Comparison of ENCODE assay signal across 1 cellular context in the genomic region with DNA sequence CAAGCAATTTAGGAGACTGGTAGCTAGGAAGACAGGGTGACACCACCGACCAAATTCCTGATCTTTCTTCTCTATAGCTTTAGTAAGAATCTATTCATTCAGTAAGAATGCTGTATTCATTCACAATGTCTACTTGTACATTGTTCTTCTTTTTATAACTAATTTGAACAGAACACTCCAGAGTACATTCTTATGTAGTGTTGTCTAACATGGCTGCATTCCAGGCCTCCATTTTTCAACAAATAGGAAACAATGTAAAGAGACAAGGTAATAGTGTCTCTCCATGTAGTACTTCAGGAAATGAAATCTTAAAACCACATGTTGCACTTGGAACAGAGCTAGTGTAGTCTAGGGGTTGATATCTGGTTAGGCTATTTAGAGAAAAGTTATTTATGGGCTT.
TF ChIP-seq lines count a peak whose summit lies in the region.

No MANE protein-coding gene starts in this region.

TF ChIP-seq in SK-N-SH, 30 proteins besides CTCF, POLR2A, EP300 and RAD21 (continued from another document):
- TF ChIP-seq, protein P1, sequence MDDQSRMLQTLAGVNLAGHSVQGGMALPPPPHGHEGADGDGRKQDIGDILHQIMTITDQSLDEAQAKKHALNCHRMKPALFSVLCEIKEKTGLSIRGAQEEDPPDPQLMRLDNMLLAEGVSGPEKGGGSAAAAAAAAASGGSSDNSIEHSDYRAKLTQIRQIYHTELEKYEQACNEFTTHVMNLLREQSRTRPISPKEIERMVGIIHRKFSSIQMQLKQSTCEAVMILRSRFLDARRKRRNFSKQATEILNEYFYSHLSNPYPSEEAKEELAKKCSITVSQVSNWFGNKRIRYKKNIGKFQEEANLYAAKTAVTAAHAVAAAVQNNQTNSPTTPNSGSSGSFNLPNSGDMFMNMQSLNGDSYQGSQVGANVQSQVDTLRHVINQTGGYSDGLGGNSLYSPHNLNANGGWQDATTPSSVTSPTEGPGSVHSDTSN (IDR thresholded peaks at IDR 0.05) = peak; percentile 22
- TF ChIP-seq RFX5 (IDR thresholded peaks at IDR 0.05; ENCODE audit: low read length) (no peak), MXI1 (IDR thresholded peaks at IDR 0.05; ENCODE audit: low read depth, low read length) (no peak), EZH2phosphoT487 (IDR thresholded peaks at IDR 0.05; ENCODE audit: borderline replicate concordance, low read depth) (no peak), NRF1 (IDR thresholded peaks at IDR 0.05; ENCODE audit: low read depth, low read length) (no peak), NFIC (IDR thresholded peaks at IDR 0.05; ENCODE audit: borderline replicate concordance) (peak; percentile 45; the same call in 1 of the 2 replicates), TAF1 (IDR thresholded peaks at IDR 0.05; ENCODE audit: borderline replicate concordance, low read depth, low read length) (no peak), FOXJ3 (CRISPR knock-in tag; IDR thresholded peaks at IDR 0.05) (no peak), GATA2 (CRISPR knock-in tag; IDR thresholded peaks at IDR 0.05) (no peak), GABPA (IDR thresholded peaks at IDR 0.05; ENCODE audit: low read depth) (no peak), YY1 (IDR thresholded peaks at IDR 0.05; ENCODE audit: low read depth) (peak; percentile 62; the same call in 1 of the 2 replicates), CHD2 (IDR thresholded peaks at IDR 0.05; ENCODE audit: low read length, partially characterized antibody) (no peak), SMC3 (IDR thresholded peaks at IDR 0.05; ENCODE audit: low read depth, low read length) (no peak), ELF1 (IDR thresholded peaks at IDR 0.05) (no peak), FOXM1 (IDR thresholded peaks at IDR 0.05; ENCODE audit: low read depth) (no peak), TCF12 (IDR thresholded peaks at IDR 0.05) (peak; percentile 54; the same call in 1 of the 2 replicates), RCOR1 (IDR thresholded peaks at IDR 0.05; ENCODE audit: low read length) (no peak)
- TF ChIP-seq, protein P2, sequence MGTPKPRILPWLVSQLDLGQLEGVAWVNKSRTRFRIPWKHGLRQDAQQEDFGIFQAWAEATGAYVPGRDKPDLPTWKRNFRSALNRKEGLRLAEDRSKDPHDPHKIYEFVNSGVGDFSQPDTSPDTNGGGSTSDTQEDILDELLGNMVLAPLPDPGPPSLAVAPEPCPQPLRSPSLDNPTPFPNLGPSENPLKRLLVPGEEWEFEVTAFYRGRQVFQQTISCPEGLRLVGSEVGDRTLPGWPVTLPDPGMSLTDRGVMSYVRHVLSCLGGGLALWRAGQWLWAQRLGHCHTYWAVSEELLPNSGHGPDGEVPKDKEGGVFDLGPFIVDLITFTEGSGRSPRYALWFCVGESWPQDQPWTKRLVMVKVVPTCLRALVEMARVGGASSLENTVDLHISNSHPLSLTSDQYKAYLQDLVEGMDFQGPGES (IDR thresholded peaks at IDR 0.05; ENCODE audit: low read depth, low read length) = no peak
- TF ChIP-seq, protein P3, sequence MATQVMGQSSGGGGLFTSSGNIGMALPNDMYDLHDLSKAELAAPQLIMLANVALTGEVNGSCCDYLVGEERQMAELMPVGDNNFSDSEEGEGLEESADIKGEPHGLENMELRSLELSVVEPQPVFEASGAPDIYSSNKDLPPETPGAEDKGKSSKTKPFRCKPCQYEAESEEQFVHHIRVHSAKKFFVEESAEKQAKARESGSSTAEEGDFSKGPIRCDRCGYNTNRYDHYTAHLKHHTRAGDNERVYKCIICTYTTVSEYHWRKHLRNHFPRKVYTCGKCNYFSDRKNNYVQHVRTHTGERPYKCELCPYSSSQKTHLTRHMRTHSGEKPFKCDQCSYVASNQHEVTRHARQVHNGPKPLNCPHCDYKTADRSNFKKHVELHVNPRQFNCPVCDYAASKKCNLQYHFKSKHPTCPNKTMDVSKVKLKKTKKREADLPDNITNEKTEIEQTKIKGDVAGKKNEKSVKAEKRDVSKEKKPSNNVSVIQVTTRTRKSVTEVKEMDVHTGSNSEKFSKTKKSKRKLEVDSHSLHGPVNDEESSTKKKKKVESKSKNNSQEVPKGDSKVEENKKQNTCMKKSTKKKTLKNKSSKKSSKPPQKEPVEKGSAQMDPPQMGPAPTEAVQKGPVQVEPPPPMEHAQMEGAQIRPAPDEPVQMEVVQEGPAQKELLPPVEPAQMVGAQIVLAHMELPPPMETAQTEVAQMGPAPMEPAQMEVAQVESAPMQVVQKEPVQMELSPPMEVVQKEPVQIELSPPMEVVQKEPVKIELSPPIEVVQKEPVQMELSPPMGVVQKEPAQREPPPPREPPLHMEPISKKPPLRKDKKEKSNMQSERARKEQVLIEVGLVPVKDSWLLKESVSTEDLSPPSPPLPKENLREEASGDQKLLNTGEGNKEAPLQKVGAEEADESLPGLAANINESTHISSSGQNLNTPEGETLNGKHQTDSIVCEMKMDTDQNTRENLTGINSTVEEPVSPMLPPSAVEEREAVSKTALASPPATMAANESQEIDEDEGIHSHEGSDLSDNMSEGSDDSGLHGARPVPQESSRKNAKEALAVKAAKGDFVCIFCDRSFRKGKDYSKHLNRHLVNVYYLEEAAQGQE (IDR thresholded peaks at IDR 0.05; ENCODE audit: low read depth, low read length) = no peak
